Comparison of ENCODE assay signal across 9 cellular contexts in genomic region chr11:102546923-102547471, GRCh38. TPM values are rescaled to one million over a fixed set of nuclear protein-coding genes. Genes with fewer than 3 reads are reported as not detected.
DNase-seq lines count a peak whose midpoint lies in the region; ATAC-seq and TF ChIP-seq lines count a peak whose summit lies in the region.
"Had no signal": no experiment of that assay in that cellular context is flagged by ENCODE, and none has a peak within 500 bp of the region (broad histone marks: within the 10 kb centered on the region; RNA-seq: fewer than 3 reads in every experiment).

No MANE protein-coding gene starts in this region.

- H3K4me3 Mint-ChIP-seq in activated naive CD8-positive, alpha-beta T cell treated with anti-CD3 and anti-CD28 coated beads, Interleukin-2, amount 50 U/mL, for 24 hours: no peak overlapping the region
- H3K4me3 Mint-ChIP-seq in activated naive CD8-positive, alpha-beta T cell treated with anti-CD3 and anti-CD28 coated beads for 36 hours: no peak overlapping the region
- no peak overlapping the region for H3K4me3 Mint-ChIP-seq in stimulated activated naive CD8-positive, alpha-beta T cell treated with anti-CD3 and anti-CD28 coated beads, Interleukin-15, Interleukin-2, amounts not matched to agents 100 ng/mL and 50 ng/mL, for 24 hours

- no peaks in the 10 kb centered on the region for H3K27me3 ChIP-seq in tibial artery

- no peaks in the 10 kb centered on the region for H3K36me3 ChIP-seq in tibial artery

- intact Hi-C loops in tibial artery (cut with DNase I; ENCODE audit: low total_unique reads): no loop called here

- no peaks in the 10 kb centered on the region for H3K9me3 ChIP-seq in tibial artery

- peak; percentile 69 for ATAC-seq in activated naive CD8-positive, alpha-beta T cell treated with anti-CD3 and anti-CD28 coated beads, Interleukin-2, amount 50 U/mL, for 24 hours
- ATAC-seq in HG02938 (IDR thresholded peaks at IDR 0.05; ENCODE audit: unreplicated experiment): peak; percentile 63

- no peak overlapping the region for H3K27ac ChIP-seq in tibial artery

- peaks cover 14% of the 10 kb centered on the region for H3K4me1 Mint-ChIP-seq in activated naive CD8-positive, alpha-beta T cell treated with anti-CD3 and anti-CD28 coated beads, Interleukin-2, amount 50 U/mL, for 24 hours
- H3K4me1 Mint-ChIP-seq in activated naive CD8-positive, alpha-beta T cell treated with anti-CD3 and anti-CD28 coated beads for 36 hours: no peaks in the 10 kb centered on the region
- H3K4me1 Mint-ChIP-seq in stimulated activated naive CD8-positive, alpha-beta T cell treated with anti-CD3 and anti-CD28 coated beads, Interleukin-15, Interleukin-2, amounts not matched to agents 100 ng/mL and 50 ng/mL, for 24 hours (ENCODE audit: low read depth): peaks cover 30% of the 10 kb centered on the region

- TF ChIP-seq CTCF in tibial artery (IDR thresholded peaks at IDR 0.05): no peak

- no peak overlapping the region for H3K4me3 ChIP-seq in tibial artery

- DNase-seq in activated naive CD8-positive, alpha-beta T cell treated with anti-CD3 and anti-CD28 coated beads, Interleukin-2, amount 50 U/mL, for 24 hours: no peak
- DNase-seq in activated naive CD8-positive, alpha-beta T cell treated with anti-CD3 and anti-CD28 coated beads for 36 hours: no peak
- DNase-seq in NAMALWA (ENCODE audit: low spot score) (peak; percentile 79), ecto neural progenitor cell (ENCODE audit: low spot score) (no peak), tibial artery (no peak), NCI-H345 (lab: John Stamatoyannopoulos, UW) (no peak)
- DNase-seq: central memory CD4-positive, alpha-beta T cell had no signal

- H3K27ac Mint-ChIP-seq in activated naive CD8-positive, alpha-beta T cell treated with anti-CD3 and anti-CD28 coated beads, Interleukin-2, amount 50 U/mL, for 24 hours: peak overlapping the region; percentile 64
- no peak overlapping the region for H3K27ac Mint-ChIP-seq in activated naive CD8-positive, alpha-beta T cell treated with anti-CD3 and anti-CD28 coated beads for 36 hours
- peak overlapping the region; percentile 73 for H3K27ac Mint-ChIP-seq in stimulated activated naive CD8-positive, alpha-beta T cell treated with anti-CD3 and anti-CD28 coated beads, Interleukin-15, Interleukin-2, amounts not matched to agents 100 ng/mL and 50 ng/mL, for 24 hours

- no peaks in the 10 kb centered on the region for H3K27me3 Mint-ChIP-seq in activated naive CD8-positive, alpha-beta T cell treated with anti-CD3 and anti-CD28 coated beads, Interleukin-2, amount 50 U/mL, for 24 hours
- H3K27me3 Mint-ChIP-seq in activated naive CD8-positive, alpha-beta T cell treated with anti-CD3 and anti-CD28 coated beads for 36 hours: no peaks in the 10 kb centered on the region
- no peaks in the 10 kb centered on the region for H3K27me3 Mint-ChIP-seq in stimulated activated naive CD8-positive, alpha-beta T cell treated with anti-CD3 and anti-CD28 coated beads, Interleukin-15, Interleukin-2, amounts not matched to agents 100 ng/mL and 50 ng/mL, for 24 hours

- no peaks in the 10 kb centered on the region for H3K36me3 Mint-ChIP-seq in activated naive CD8-positive, alpha-beta T cell treated with anti-CD3 and anti-CD28 coated beads, Interleukin-2, amount 50 U/mL, for 24 hours (ENCODE audit: low read depth)
- H3K36me3 Mint-ChIP-seq in activated naive CD8-positive, alpha-beta T cell treated with anti-CD3 and anti-CD28 coated beads for 36 hours: no peaks in the 10 kb centered on the region
- no peaks in the 10 kb centered on the region for H3K36me3 Mint-ChIP-seq in stimulated activated naive CD8-positive, alpha-beta T cell treated with anti-CD3 and anti-CD28 coated beads, Interleukin-15, Interleukin-2, amounts not matched to agents 100 ng/mL and 50 ng/mL, for 24 hours (ENCODE audit: low read depth)

- no peaks in the 10 kb centered on the region for H3K9me3 Mint-ChIP-seq in activated naive CD8-positive, alpha-beta T cell treated with anti-CD3 and anti-CD28 coated beads, Interleukin-2, amount 50 U/mL, for 24 hours
- no peaks in the 10 kb centered on the region for H3K9me3 Mint-ChIP-seq in activated naive CD8-positive, alpha-beta T cell treated with anti-CD3 and anti-CD28 coated beads for 36 hours
- H3K9me3 Mint-ChIP-seq in stimulated activated naive CD8-positive, alpha-beta T cell treated with anti-CD3 and anti-CD28 coated beads, Interleukin-15, Interleukin-2, amounts not matched to agents 100 ng/mL and 50 ng/mL, for 24 hours: no peaks in the 10 kb centered on the region

- H3K4me1 ChIP-seq in tibial artery: no peaks in the 10 kb centered on the region

RNA-seq across cellular contexts. Expression of gene MMP7, which starts 16.4 kb away (rescaled TPM):
- not detected for total RNA-seq in activated naive CD8-positive, alpha-beta T cell treated with anti-CD3 and anti-CD28 coated beads for 36 hours
